ENCODE assay signal across 27 cellular contexts in genomic region chr21:44831227-44831626, GRCh38. TPM values are rescaled to one million over a fixed set of nuclear protein-coding genes. Genes with fewer than 3 reads are reported as not detected.
A peak's percentile ranks its signal among the peaks of the same experiment; 100 is the strongest.
DNase-seq lines count a peak whose midpoint lies in the region; ATAC-seq and TF ChIP-seq lines count a peak whose summit lies in the region.
"Had no signal": no experiment of that assay in that cellular context is flagged by ENCODE, and none has a peak within 500 bp of the region (broad histone marks: within the 10 kb centered on the region; RNA-seq: fewer than 3 reads in every experiment).

No MANE protein-coding gene starts in this region.

- POLR2A ChIA-PET in naive thymus-derived CD4-positive, alpha-beta T cell (lab: Charles Lee), result no interaction called here

- H3K36me3 ChIP-seq in naive thymus-derived CD4-positive, alpha-beta T cell (ENCODE audit: control insufficient read depth in 2 of 3, insufficient read depth in 3 of 3, low read length in 3 of 3), result no peaks in the 10 kb centered on the region
- H3K36me3 ChIP-seq in WERI-Rb-1 (no peaks in the 10 kb centered on the region), adrenal gland (replicated peaks in 1 of 2) (no peaks in the 10 kb centered on the region)
- H3K36me3 ChIP-seq: sigmoid colon, suprapubic skin, upper lobe of right lung had no signal

- TF ChIP-seq POLR2A in adrenal gland (IDR thresholded peaks at IDR 0.05), result no peak

- peak overlapping the region; percentile 14; the same call in 1 of the 2 replicates for H3K4me3 ChIP-seq in GM08714 (ENCODE audit: low read length)
- no peak overlapping the region for H3K4me3 ChIP-seq in naive thymus-derived CD4-positive, alpha-beta T cell (ENCODE audit: low read length)
- H3K4me3 ChIP-seq in WERI-Rb-1 (ENCODE audit: low read depth, low read length), result no peak overlapping the region
- no peak overlapping the region for H3K4me3 ChIP-seq in adrenal gland
- H3K4me3 ChIP-seq: sigmoid colon, suprapubic skin, upper lobe of right lung had no signal

- intact Hi-C loops in naive thymus-derived CD4-positive, alpha-beta T cell (cut with micrococcal nuclease), result no loop called here
- intact Hi-C loops in adrenal gland (cut with DNase I), result no loop called here

- H3K4me1 ChIP-seq in naive thymus-derived CD4-positive, alpha-beta T cell (ENCODE audit: control insufficient read depth in 2 of 2, insufficient read depth in 2 of 2, low read length in 2 of 2), result peaks cover 0 to 5% of the 10 kb centered on the region in 2 donors
- no peaks in the 10 kb centered on the region for H3K4me1 ChIP-seq in adrenal gland (replicated peaks in 1 of 2)
- H3K4me1 ChIP-seq: sigmoid colon, suprapubic skin, upper lobe of right lung had no signal

- H3K27me3 Mint-ChIP-seq in T-helper 17 cell, result no peaks in the 10 kb centered on the region
- peaks cover 0 to 6% (median 0%) of the 10 kb centered on the region in 5 donors for H3K27me3 Mint-ChIP-seq in naive thymus-derived CD4-positive, alpha-beta T cell

- peak overlapping the region; percentile 31 for H3K27ac ChIP-seq in naive thymus-derived CD4-positive, alpha-beta T cell (ENCODE audit: low read depth, low read length)
- H3K27ac ChIP-seq in WERI-Rb-1 (no peak overlapping the region), adrenal gland (no peak overlapping the region)
- H3K27ac ChIP-seq: 22Rv1, sigmoid colon, suprapubic skin, upper lobe of right lung had no signal

- H3K36me3 Mint-ChIP-seq in T-helper 17 cell (ENCODE audit: low read depth), result peaks cover 3% of the 10 kb centered on the region
- H3K36me3 Mint-ChIP-seq in naive thymus-derived CD4-positive, alpha-beta T cell, result peaks cover 0 to 17% (median 7%) of the 10 kb centered on the region in 5 donors

- H3K9me3 ChIP-seq in T-helper 17 cell (ENCODE audit: control insufficient read depth, low read length, poor library complexity, severe bottlenecking) (no peaks in the 10 kb centered on the region), WERI-Rb-1 (ENCODE audit: severe bottlenecking) (peaks cover 16% of the 10 kb centered on the region), adrenal gland (replicated peaks in 1 of 3) (no peaks in the 10 kb centered on the region)
- peaks cover 0 to 14% (median 0%) of the 10 kb centered on the region in 3 experiments for H3K9me3 ChIP-seq in naive thymus-derived CD4-positive, alpha-beta T cell (ENCODE audit: control insufficient read depth in 2 of 3, low read length in 3 of 3)
- H3K9me3 ChIP-seq: upper lobe of right lung had no signal

- CTCF ChIA-PET in naive thymus-derived CD4-positive, alpha-beta T cell (lab: Charles Lee), result no interaction called here

- H3K27me3 ChIP-seq in naive thymus-derived CD4-positive, alpha-beta T cell (ENCODE audit: control insufficient read depth in 2 of 2, insufficient read depth in 2 of 2, low read length in 2 of 2), result no peaks in the 10 kb centered on the region
- no peaks in the 10 kb centered on the region for H3K27me3 ChIP-seq in WERI-Rb-1 (ENCODE audit: insufficient read depth, low read depth, severe bottlenecking)
- H3K27me3 ChIP-seq in adrenal gland, result no peaks in the 10 kb centered on the region
- H3K27me3 ChIP-seq: sigmoid colon, suprapubic skin, upper lobe of right lung had no signal

- H3K27ac Mint-ChIP-seq in T-helper 17 cell, result no peak overlapping the region
- peak overlapping the region in 8 of 9 donors; percentile 48 to 93 (median 76) for H3K27ac Mint-ChIP-seq in naive thymus-derived CD4-positive, alpha-beta T cell
- H3K27ac Mint-ChIP-seq: activated naive CD8-positive, alpha-beta T cell treated with anti-CD3 and anti-CD28 coated beads, Interleukin-2, amount 10 ng/mL, durations not matched to agents 7 days and 5 days; progenitor cell of endocrine pancreas; T-helper 1 cell treated with Interleukin-12 subunit alpha and Interleukin-12 subunit beta and Interleukin-4 antibody, amounts not matched to agents 30 μg/mL and 1 μg/mL, for 36 hours had no signal

- TF ChIP-seq CTCF in WERI-Rb-1 (IDR thresholded peaks at IDR 0.05; ENCODE audit: low read depth, low read length), result no peak
- TF ChIP-seq CTCF in adrenal gland (IDR thresholded peaks at IDR 0.05), result no peak

- peaks cover 5% of the 10 kb centered on the region for H3K4me1 Mint-ChIP-seq in T-helper 17 cell
- peaks cover 6 to 32% (median 15%) of the 10 kb centered on the region in 7 donors for H3K4me1 Mint-ChIP-seq in naive thymus-derived CD4-positive, alpha-beta T cell

- no peak overlapping the region for H3K4me3 Mint-ChIP-seq in T-helper 17 cell
- H3K4me3 Mint-ChIP-seq in naive thymus-derived CD4-positive, alpha-beta T cell, result peak overlapping the region in 7 of 10 donors; percentile 23 to 76 (median 40)
- H3K4me3 Mint-ChIP-seq: activated naive CD8-positive, alpha-beta T cell treated with anti-CD3 and anti-CD28 coated beads, Interleukin-2, amount 10 ng/mL, durations not matched to agents 7 days and 5 days; T-helper 1 cell treated with Interleukin-12 subunit alpha and Interleukin-12 subunit beta and Interleukin-4 antibody, amounts not matched to agents 30 μg/mL and 1 μg/mL, for 36 hours had no signal

- 44 to 46% (median 45%) methylated on average over 6 of the region's 6 CpGs for WGBS in adrenal gland, 4 donors

- DNase-seq in NOMO-1 treated with DMSO at 0.1 percent for 48 hours (lab: John Stamatoyannopoulos, UW; ENCODE audit: unreplicated experiment), result peak; percentile 46
- no peak for DNase-seq in NOMO-1 treated with dmso at 0.1 percent for 144 hours (lab: John Stamatoyannopoulos, UW; ENCODE audit: unreplicated experiment)
- no peak for DNase-seq in T-helper 17 cell
- no peak for DNase-seq in naive thymus-derived CD4-positive, alpha-beta T cell
- no peak for DNase-seq in WERI-Rb-1
- no peak for DNase-seq in GM19238 (ENCODE audit: insufficient read length, low spot score)
- no peak for DNase-seq in adrenal gland
- DNase-seq: activated CD4-positive, alpha-beta T cell treated with anti-CD3 and anti-CD28 coated beads for 48 hours; activated naive CD8-positive, alpha-beta T cell treated with anti-CD3 and anti-CD28 coated beads, Interleukin-2, amount 10 ng/mL, durations not matched to agents 7 days and 5 days; central memory CD4-positive, alpha-beta T cell; dermis blood vessel endothelial cell; DMS53; KG1; left cardiac atrium; NCI-H1417 treated with DMSO at 0.1 percent for 48 hours; NCI-H2081 treated with DMSO at 0.1 percent for 48 hours; NCI-H226; NCI-H69; sigmoid colon; stimulated activated CD4-positive, alpha-beta T cell treated with anti-CD3 and anti-CD28 coated beads, Interleukin-4, amount 100 ng/mL, for 24 hours; upper lobe of right lung had no signal

- H3K9me3 Mint-ChIP-seq in naive thymus-derived CD4-positive, alpha-beta T cell, result peaks cover 0 to 23% (median 16%) of the 10 kb centered on the region in 11 donors

- ATAC-seq in T-helper 17 cell, result peak; percentile 36
- ATAC-seq in naive thymus-derived CD4-positive, alpha-beta T cell, result peak; percentile 47
- ATAC-seq: HCT116, left cardiac atrium, upper lobe of right lung had no signal

RNA-seq across cellular contexts. Expression of gene SUMO3, which starts 13.4 kb away (rescaled TPM):
- total RNA-seq in T-helper 17 cell (10 to 100 TPM; 62.1 to 73.4 TPM), adrenal gland (10 to 100 TPM; 64.4 to 92.3 (median 80.2) TPM)
- 10 to 100 TPM; 46.9 to 91.7 (median 70.2) TPM for total RNA-seq in naive thymus-derived CD4-positive, alpha-beta T cell
- 10 to 100 TPM; 85.1 to 88.9 TPM for polyA plus RNA-seq in naive thymus-derived CD4-positive, alpha-beta T cell
- polyA plus RNA-seq in adrenal gland, result 10 to 100 TPM; 21.1 to 70.6 (median 36.4) TPM

RNA-seq across cellular contexts. Expression of gene UBE2G2, which starts 29.6 kb away (rescaled TPM):
- total RNA-seq in T-helper 17 cell, result 100 to 1,000 TPM; 124 TPM
- 100 to 1,000 TPM; 108 to 150 (median 129) TPM for total RNA-seq in naive thymus-derived CD4-positive, alpha-beta T cell
- 10 to 100 TPM; 50.7 to 65.8 TPM for polyA plus RNA-seq in naive thymus-derived CD4-positive, alpha-beta T cell
- total RNA-seq in adrenal gland, result 10 to 100 TPM; 50.8 to 99.9 (median 74.1) TPM
- polyA plus RNA-seq in adrenal gland, result 10 to 100 TPM; 44.8 to 72.8 (median 63.7) TPM

RNA-seq across cellular contexts. Expression of gene PTTG1IP, which starts 42.3 kb away (rescaled TPM):
- total RNA-seq in T-helper 17 cell (100 to 1,000 TPM in 1 of 2 donors, 10 to 100 TPM in 1; 98.4 to 123 TPM), adrenal gland (100 to 1,000 TPM; 114 to 467 (median 251) TPM)
- 100 to 1,000 TPM in 2 of 5 experiments, 10 to 100 TPM in 3; 83.8 to 122 (median 95.6) TPM for total RNA-seq in naive thymus-derived CD4-positive, alpha-beta T cell
- polyA plus RNA-seq in naive thymus-derived CD4-positive, alpha-beta T cell, result 10 to 100 TPM; 60.9 to 79.8 TPM
- polyA plus RNA-seq in adrenal gland, result 100 to 1,000 TPM; 110 to 138 (median 118) TPM
